9 cellular contexts compared by ENCODE assay signal in the genomic region with DNA sequence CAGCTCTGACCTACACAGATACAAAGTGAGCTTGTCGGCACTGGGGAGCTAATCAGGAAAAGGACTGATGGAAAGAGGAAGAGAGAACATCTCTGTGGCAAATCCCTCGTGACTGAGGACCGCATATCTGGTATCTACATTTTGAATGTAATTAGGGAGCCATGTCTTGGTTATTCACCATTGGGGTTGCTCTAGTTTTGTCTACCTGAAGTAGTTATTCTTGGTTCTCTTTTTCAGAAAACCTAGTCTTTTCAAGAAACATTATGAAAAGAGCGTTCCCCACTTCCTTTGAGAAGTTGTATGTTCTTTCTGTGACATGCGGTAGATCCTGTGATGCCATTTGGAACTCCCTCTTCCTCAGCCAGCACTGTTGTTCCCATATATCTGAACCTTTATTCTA.
DNase-seq lines count a peak whose midpoint lies in the region; ATAC-seq and TF ChIP-seq lines count a peak whose summit lies in the region.
"Had no signal": no experiment of that assay in that cellular context is flagged by ENCODE, and none has a peak within 500 bp of the region (broad histone marks: within the 10 kb centered on the region; RNA-seq: fewer than 3 reads in every experiment).

No MANE protein-coding gene starts in this region.

- no peak for TF ChIP-seq POLR2A in transverse colon (IDR thresholded peaks at IDR 0.05)

- peaks cover 83% of the 10 kb centered on the region for H3K4me1 Mint-ChIP-seq in activated B cell treated with CpG ODN at 0.5 μM for 24 hours
- H3K4me1 Mint-ChIP-seq in Calu3 (ENCODE audit: low read depth, unreplicated experiment) = no peaks in the 10 kb centered on the region

- CTCF ChIA-PET in activated B cell treated with CpG ODN at 0.5 μM for 24 hours (lab: Charles Lee) = interaction anchor here (1.1 to 1.2 kb wide), 2 partner anchors 9 to 65 kb away, joined by 4 read pairs; no protein-coding TSS in a partner anchor
- CTCF ChIA-PET in Calu3 (lab: Charles Lee) = no interaction called here

- in situ Hi-C loops in transverse colon (cut with MboI; ENCODE audit: low pct_ligation_motif_present in 1 of 4, low pct_unique_long_range_greater_than_20kb in 1 of 4, low sequenced_read_pairs in 3 of 4) = no loop called here

- H3K36me3 Mint-ChIP-seq in activated B cell treated with CpG ODN at 0.5 μM for 24 hours (ENCODE audit: low read depth) (peaks cover 17% of the 10 kb centered on the region), Calu3 (ENCODE audit: insufficient read depth, unreplicated experiment) (no peaks in the 10 kb centered on the region)

- 70 to 82% methylated on average over 5 of the region's 5 CpGs for WGBS in transverse colon (ENCODE audit: low coverage in 1 of 2), 2 donors

- H3K27ac ChIP-seq in left ventricle myocardium inferior (replicated peaks) (peak overlapping the region; percentile 3), transverse colon (peak overlapping the region; percentile 28 to 47 (median 36))

- intact Hi-C loops in left ventricle myocardium inferior (cut with micrococcal nuclease) = no loop called here
- intact Hi-C loops in left cardiac atrium (cut with DNase I) = no loop called here
- intact Hi-C loops in activated B cell treated with CpG ODN at 0.5 μM for 24 hours (cut with micrococcal nuclease) = loop anchor here (1.0 to 2.0 kb wide), 5 partner anchors 11 to 65 kb away; no protein-coding TSS in a partner anchor
- intact Hi-C loops in transverse colon (cut with DNase I; ENCODE audit: low total_unique reads) = no loop called here
- intact Hi-C loops in Calu3 (cut with micrococcal nuclease; ENCODE audit: unreplicated experiment) = no loop called here

- H3K27me3 Mint-ChIP-seq in activated B cell treated with CpG ODN at 0.5 μM for 24 hours (no peaks in the 10 kb centered on the region), Calu3 (ENCODE audit: unreplicated experiment) (no peaks in the 10 kb centered on the region)

- peak overlapping the region; percentile 82 for H3K27ac Mint-ChIP-seq in activated B cell treated with CpG ODN at 0.5 μM for 24 hours
- H3K27ac Mint-ChIP-seq in Calu3 (ENCODE audit: unreplicated experiment) = no peak overlapping the region

- no peak for TF ChIP-seq CTCF in left ventricle myocardium inferior (IDR thresholded peaks at IDR 0.05; ENCODE audit: borderline replicate concordance)
- no peak for TF ChIP-seq CTCF in activated B cell treated with CpG ODN at 0.5 μM for 24 hours (IDR thresholded peaks at IDR 0.05)
- no peak for TF ChIP-seq CTCF in transverse colon (IDR thresholded peaks at IDR 0.05)
- TF ChIP-seq CTCF in Calu3 (IDR thresholded peaks at IDR 0.05; ENCODE audit: unreplicated experiment) = no peak

- H3K4me3 Mint-ChIP-seq in activated B cell treated with CpG ODN at 0.5 μM for 24 hours (peak overlapping the region; percentile 65), Calu3 (ENCODE audit: low read depth, unreplicated experiment) (no peak overlapping the region)

- H3K4me3 ChIP-seq in left ventricle myocardium inferior (no peak overlapping the region), transverse colon (no peak overlapping the region)

- POLR2A ChIA-PET in activated B cell treated with CpG ODN at 0.5 μM for 24 hours (lab: Charles Lee) = interaction anchor here (0.6 to 4.0 kb wide), 9 partner anchors 9 to 105 kb away, joined by 3 to 23 read pairs (median 4); no protein-coding TSS in a partner anchor

- no peaks in the 10 kb centered on the region for H3K9me3 ChIP-seq in left ventricle myocardium inferior (replicated peaks)
- no peaks in the 10 kb centered on the region for H3K9me3 ChIP-seq in transverse colon

- DNase-seq in left ventricle myocardium inferior (no peak), left cardiac atrium (no peak), activated B cell treated with CpG ODN at 0.5 μM for 24 hours (no peak), transverse colon (no peak), NCI-H2081 treated with DMSO at 0.1 percent for 48 hours (lab: John Stamatoyannopoulos, UW) (no peak), Calu3 (no peak), DMS53 treated with DMSO at 0.1 percent for 48 hours (lab: John Stamatoyannopoulos, UW; ENCODE audit: unreplicated experiment) (no peak)
- DNase-seq: DND-41 had no signal

- H3K9me3 Mint-ChIP-seq in activated B cell treated with CpG ODN at 0.5 μM for 24 hours = no peaks in the 10 kb centered on the region
- no peaks in the 10 kb centered on the region for H3K9me3 Mint-ChIP-seq in Calu3 (ENCODE audit: low read depth, unreplicated experiment)

- TF ChIP-seq EP300 in transverse colon (IDR thresholded peaks at IDR 0.05; ENCODE audit: low read depth) = no peak

- H3K4me1 ChIP-seq in left ventricle myocardium inferior (peaks cover 5% of the 10 kb centered on the region), transverse colon (peaks cover 0 to 21% (median 3%) of the 10 kb centered on the region in 4 donors)

- H3K27me3 ChIP-seq in left ventricle myocardium inferior (ENCODE audit: low read depth) (no peaks in the 10 kb centered on the region), transverse colon (no peaks in the 10 kb centered on the region)

- H3K36me3 ChIP-seq in left ventricle myocardium inferior = no peaks in the 10 kb centered on the region
- H3K36me3 ChIP-seq in transverse colon = no peaks in the 10 kb centered on the region

- ATAC-seq in left cardiac atrium (no peak), HG02973 (IDR thresholded peaks at IDR 0.05; ENCODE audit: unreplicated experiment) (peak; percentile 88), activated B cell treated with CpG ODN at 0.5 μM for 24 hours (ENCODE audit: low read depth) (peak; percentile 77)

- BruUV-seq in Calu3 (replicated peaks; lab: Mats Ljungman, UMichigan) = no TSS peak

Comparison
In these comparisons a context has a peak if more than half of its experiments do, and no peak if none do; other contexts are left out.
1. ATAC-seq: peak in HG02973 (single experiment) and activated B cell treated with CpG ODN at 0.5 μM for 24 hours (single experiment); none in left cardiac atrium (0 of 2).